ENCODE assay signal across 20 cellular contexts in genomic region chr5:143550985-143551630, GRCh38.
"Had no signal": no experiment of that assay in that cellular context is flagged by ENCODE, and none has a peak within 500 bp of the region (broad histone marks: within the 10 kb centered on the region; RNA-seq: fewer than 3 reads in every experiment).

No MANE protein-coding gene starts in this region.

- DNase-seq: activated B cell treated with CpG ODN at 0.5 μM for 24 hours; activated CD4-positive, alpha-beta T cell treated with anti-CD3 and anti-CD28 coated beads for 48 hours; activated CD8-positive, alpha-beta memory T cell treated with anti-CD3 and anti-CD28 coated beads, Interleukin-2, amount 50 U/mL, for 48 hours; activated gamma-delta T cell; activated T-cell treated with anti-CD3 and anti-CD28 coated beads, Interleukin-2, amount 50 U/mL, for 72 hours; central memory CD4-positive, alpha-beta T cell; colonic mucosa; heart right ventricle; left colon; lower lobe of right lung; ovary; stimulated activated CD4-positive, alpha-beta T cell treated with anti-CD3 and anti-CD28 coated beads, Interleukin-12 subunit alpha, Interleukin-12 subunit beta, amount 100 ng/mL, for 4 hours; T-helper 17 cell had no signal

- H3K27ac ChIP-seq: colonic mucosa, gastroesophageal sphincter, heart right ventricle, lower lobe of right lung, ovary had no signal

- H3K36me3 Mint-ChIP-seq: activated naive CD8-positive, alpha-beta T cell; brain; mesothelial cell of epicardium; stimulated activated effector memory CD8-positive, alpha-beta T cell treated with anti-CD3 and anti-CD28 coated beads, Interleukin-12 subunit alpha, Interleukin-12 subunit beta, amount 100 ng/mL, for 72 hours had no signal

- H3K4me3 ChIP-seq: colonic mucosa, gastroesophageal sphincter, heart right ventricle, lower lobe of right lung, ovary had no signal

- H3K27ac Mint-ChIP-seq: activated B cell treated with CpG ODN at 0.5 μM for 24 hours; activated naive CD8-positive, alpha-beta T cell; brain; mesothelial cell of epicardium; stimulated activated effector memory CD8-positive, alpha-beta T cell treated with anti-CD3 and anti-CD28 coated beads, Interleukin-12 subunit alpha, Interleukin-12 subunit beta, amount 100 ng/mL, for 72 hours; T-helper 17 cell had no signal

- H3K36me3 ChIP-seq: colonic mucosa, gastroesophageal sphincter, heart right ventricle, lower lobe of right lung, ovary had no signal

- ATAC-seq: activated T-cell treated with anti-CD3 and anti-CD28 coated beads, Interleukin-2, amount 50 U/mL, for 72 hours; esophagus mucosa; gastroesophageal sphincter; heart right ventricle; left colon; lower lobe of right lung; sciatic nerve; stimulated activated effector memory CD8-positive, alpha-beta T cell treated with anti-CD3 and anti-CD28 coated beads, Interleukin-12 subunit alpha, Interleukin-12 subunit beta, amount 100 ng/mL, for 72 hours; T-helper 17 cell had no signal

- H3K9me3 ChIP-seq: colonic mucosa, lower lobe of right lung, ovary had no signal

- H3K4me1 ChIP-seq: colonic mucosa, gastroesophageal sphincter had no signal

- H3K9me3 Mint-ChIP-seq: activated T-cell treated with anti-CD3 and anti-CD28 coated beads, Interleukin-2, amount 50 U/mL, for 72 hours; stimulated activated effector memory CD8-positive, alpha-beta T cell treated with anti-CD3 and anti-CD28 coated beads, Interleukin-12 subunit alpha, Interleukin-12 subunit beta, amount 100 ng/mL, for 72 hours had no signal

- H3K27me3 ChIP-seq: colonic mucosa, gastroesophageal sphincter, heart right ventricle, ovary had no signal
